ENCODE assay signal across 16 cellular contexts in the genomic region with DNA sequence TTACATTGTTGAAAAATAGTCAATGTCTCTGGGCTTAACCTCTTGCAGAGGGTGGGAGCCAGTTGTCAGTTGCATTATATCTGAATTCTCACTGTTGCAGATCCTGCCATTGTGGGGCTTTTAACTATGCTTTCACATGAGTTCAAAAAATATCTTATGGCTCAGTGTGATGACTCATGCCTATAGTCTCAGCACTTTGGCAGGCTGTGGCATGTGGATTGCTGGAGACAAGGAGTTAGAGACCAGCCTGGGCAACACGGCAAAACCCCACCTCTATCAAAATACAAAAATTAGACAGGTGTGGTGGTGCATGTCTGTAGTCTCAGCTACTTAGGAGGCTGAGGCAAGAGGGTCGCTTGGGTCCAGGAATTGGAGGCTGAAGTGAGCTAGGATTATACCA. TPM values are rescaled to one million over a fixed set of nuclear protein-coding genes. Genes with fewer than 3 reads are reported as not detected.
"Had no signal": no experiment of that assay in that cellular context is flagged by ENCODE, and none has a peak within 500 bp of the region (broad histone marks: within the 10 kb centered on the region; RNA-seq: fewer than 3 reads in every experiment).

No MANE protein-coding gene starts in this region.

RNA-seq across cellular contexts. Expression of gene ANKRD30B, which starts 38.2 kb away (rescaled TPM):
- total RNA-seq: endothelial cell of umbilical vein; esophagus squamous epithelium; gastrocnemius medialis; hepatocyte; kidney; left cardiac atrium; left lung; mucosa of gallbladder; naive thymus-derived CD8-positive, alpha-beta T cell; osteocyte; right atrium auricular region; smooth muscle cell; suprapubic skin; upper lobe of right lung; vagina had no signal
- polyA plus RNA-seq: endothelial cell of umbilical vein; heart left ventricle; hepatocyte; naive thymus-derived CD8-positive, alpha-beta T cell; smooth muscle cell had no signal
